15 cellular contexts compared by ENCODE assay signal in genomic region chr12:6211421-6211869, GRCh38. TPM values are rescaled to one million over a fixed set of nuclear protein-coding genes. Genes with fewer than 3 reads are reported as not detected.
DNase-seq lines count a peak whose midpoint lies in the region; ATAC-seq, FAIRE-seq and TF ChIP-seq lines count a peak whose summit lies in the region.
"Had no signal": no experiment of that assay in that cellular context is flagged by ENCODE, and none has a peak within 500 bp of the region (broad histone marks: within the 10 kb centered on the region; RNA-seq: fewer than 3 reads in every experiment).

No MANE protein-coding gene starts in this region.

- no peak overlapping the region for H4K8ac ChIP-seq in H1 (ENCODE audit: extremely low read depth, insufficient read depth, low read length)

- 94% methylated on average over 14 of the region's 14 CpGs; no CpG with 5 or more reads in 1 of the 2 experiments for WGBS in H1 (ENCODE audit: extremely low coverage in 1 of 2, insufficient coverage in 1 of 2, insufficient read length in 1 of 2, insufficient replicate concordance in 2 of 2, low coverage in 1 of 2, low lambda C conversion rate in 2 of 2, missing lambda C conversion rate in 1 of 2), 2 experiments

- peaks cover 0 to 3% of the 10 kb centered on the region in 2 experiments for H4K20me1 ChIP-seq in H1 (replicated peaks in 1 of 2; ENCODE audit: control insufficient read depth in 1 of 2, insufficient read depth in 2 of 2, low read length in 2 of 2)

- POLR2A ChIA-PET in H1 (lab: Charles Lee; ENCODE audit: partially characterized antibody) = interaction anchor here (1.1 to 12.4 kb wide), 8 partner anchors 8 to 68 kb away, joined by 3 to 203 read pairs (median 5); partner anchors contain the start of gene CD9
- POLR2A ChIA-PET in activated CD4-positive, alpha-beta T cell treated with anti-CD3 and anti-CD28 coated beads, Interleukin-2, amount 10 ng/mL, durations not matched to agents 7 days and 5 days (lab: Charles Lee) = no interaction called here

- no peak for TF ChIP-seq POLR2A in H1 (IDR thresholded peaks at IDR 0.05; ENCODE audit: control extremely low read depth in 1 of 2, low read depth in 2 of 2, low read length in 2 of 2)
- TF ChIP-seq POLR2A in uterus (IDR thresholded peaks at IDR 0.05) = no peak

- H3K4me1 ChIP-seq in H1 (replicated peaks in 1 of 4; ENCODE audit: control insufficient read depth in 3 of 4, insufficient read depth in 4 of 4, low read length in 3 of 4) (peaks cover 27 to 45% (median 39%) of the 10 kb centered on the region in 4 experiments), muscle layer of colon (ENCODE audit: insufficient read depth, low read length) (peaks cover 95% of the 10 kb centered on the region), uterus (peaks cover 26 to 38% of the 10 kb centered on the region in 2 donors)

- H3K9ac ChIP-seq in H1 (replicated peaks in 1 of 4; ENCODE audit: extremely low read depth in 1 of 4, low read depth in 3 of 4, low read length in 3 of 4) (peak overlapping the region in 1 of 4 experiments; percentile 23; a peak in 1 of 7 replicates), muscle layer of colon (ENCODE audit: low read length) (peak overlapping the region; percentile 26)

- H3K79me1 ChIP-seq in H1 (ENCODE audit: low read depth, low read length) = peaks cover 11% of the 10 kb centered on the region

- H3K23me2 ChIP-seq in H1 (ENCODE audit: low read depth, low read length) = peaks cover 3% of the 10 kb centered on the region; the same call in 1 of the 2 replicates

- H3K4me3 Mint-ChIP-seq in activated CD4-positive, alpha-beta T cell treated with anti-CD3 and anti-CD28 coated beads, Interleukin-2, amount 10 ng/mL, durations not matched to agents 7 days and 5 days = no peak overlapping the region
- H3K4me3 Mint-ChIP-seq: effector memory CD8-positive, alpha-beta T cell had no signal

- peak overlapping the region; percentile 5; the same call in 1 of the 2 replicates for H2BK15ac ChIP-seq in H1 (ENCODE audit: low read length)

- no peak for TF ChIP-seq EP300 in H1 (IDR thresholded peaks at IDR 0.05; ENCODE audit: borderline replicate concordance in 1 of 2, low read depth in 2 of 2, low read length in 2 of 2)

- DNase-seq in LHCN-M2 (ENCODE audit: low read depth) = peak; percentile 48
- no peak for DNase-seq in H1 (ENCODE audit: low read depth in 1 of 2, low spot score in 2 of 2)
- no peak for DNase-seq in uterus
- DNase-seq in NCI-H1417 treated with DMSO at 0.1 percent for 48 hours (lab: John Stamatoyannopoulos, UW) = no peak
- no peak for DNase-seq in activated CD4-positive, alpha-beta T cell treated with anti-CD3 and anti-CD28 coated beads, Interleukin-2, amount 10 ng/mL, durations not matched to agents 7 days and 5 days
- DNase-seq: activated CD4-positive, CD25-positive, alpha-beta regulatory T cell; activated effector memory CD4-positive, alpha-beta T cell treated with anti-CD3 and anti-CD28 coated beads, Interleukin-2, amount 50 U/mL, for 16 hours; effector memory CD8-positive, alpha-beta T cell; NCI-H2171 treated with DMSO at 0.1 percent for 48 hours; spleen; stimulated activated naive CD4-positive, alpha-beta T cell had no signal

- peaks cover 6% of the 10 kb centered on the region for H3K4me1 Mint-ChIP-seq in activated CD4-positive, alpha-beta T cell treated with anti-CD3 and anti-CD28 coated beads, Interleukin-2, amount 10 ng/mL, durations not matched to agents 7 days and 5 days

- H4K5ac ChIP-seq in H1 (ENCODE audit: insufficient read length, low read depth, low read length) = no peak overlapping the region

- H3K27me3 Mint-ChIP-seq in activated CD4-positive, alpha-beta T cell treated with anti-CD3 and anti-CD28 coated beads, Interleukin-2, amount 10 ng/mL, durations not matched to agents 7 days and 5 days = no peaks in the 10 kb centered on the region

- H3K27me3 ChIP-seq in H1 (replicated peaks in 1 of 4; ENCODE audit: control insufficient read depth in 3 of 4, extremely low read depth in 1 of 4, insufficient read depth in 3 of 4, low read length in 3 of 4) (no peaks in the 10 kb centered on the region), muscle layer of colon (ENCODE audit: control insufficient read depth in 1 of 2, insufficient read depth in 2 of 2, low read length in 2 of 2) (no peaks in the 10 kb centered on the region), uterus (no peaks in the 10 kb centered on the region)
- H3K27me3 ChIP-seq: spleen had no signal

- no peak overlapping the region for H3K14ac ChIP-seq in H1 (ENCODE audit: insufficient read length)

- H3K4me3 ChIP-seq in H1 (ENCODE audit: extremely low read depth in 1 of 4, insufficient read depth in 2 of 4, low read depth in 3 of 4, low read length in 4 of 4) (no peak overlapping the region), muscle layer of colon (ENCODE audit: low read depth in 1 of 2, low read length in 2 of 2) (peak overlapping the region in 1 of 2 donors; percentile 33), uterus (no peak overlapping the region)
- H3K4me3 ChIP-seq: lung, spleen had no signal

- H3K27ac Mint-ChIP-seq in activated CD4-positive, alpha-beta T cell treated with anti-CD3 and anti-CD28 coated beads, Interleukin-2, amount 10 ng/mL, durations not matched to agents 7 days and 5 days = no peak overlapping the region
- H3K27ac Mint-ChIP-seq: effector memory CD8-positive, alpha-beta T cell had no signal

- H2BK120ac ChIP-seq in H1 (replicated peaks; ENCODE audit: low read depth, low read length) = no peak overlapping the region

- no peaks in the 10 kb centered on the region for H3K36me3 ChIP-seq in H1 (ENCODE audit: control insufficient read depth in 2 of 4, insufficient read depth in 4 of 4, low read length in 3 of 4)
- H3K36me3 ChIP-seq in muscle layer of colon (ENCODE audit: insufficient read depth, low read length) = peaks cover 20% of the 10 kb centered on the region
- H3K36me3 ChIP-seq in uterus = no peaks in the 10 kb centered on the region

- no peak overlapping the region for H3K4me2 ChIP-seq in H1 (ENCODE audit: insufficient read depth in 1 of 2, low read depth in 2 of 2, low read length in 2 of 2)

- H3K56ac ChIP-seq in H1 (replicated peaks; ENCODE audit: insufficient read length, low read depth, low read length) = no peak overlapping the region

- peak overlapping the region; percentile 47; the same call in 1 of the 2 replicates for H2BK5ac ChIP-seq in H1 (ENCODE audit: low read depth, low read length)

- H2BK20ac ChIP-seq in H1 (ENCODE audit: low read length) = peak overlapping the region; percentile 87; the same call in 1 of the 2 replicates

- peak overlapping the region; percentile 63 for H3K4ac ChIP-seq in H1 (replicated peaks; ENCODE audit: insufficient read length, low read depth, low read length)

- no peak overlapping the region for H2AFZ ChIP-seq in H1 (ENCODE audit: low read length)

- H3K9me3 Mint-ChIP-seq in activated CD4-positive, alpha-beta T cell treated with anti-CD3 and anti-CD28 coated beads, Interleukin-2, amount 10 ng/mL, durations not matched to agents 7 days and 5 days = no peaks in the 10 kb centered on the region
- H3K9me3 Mint-ChIP-seq: effector memory CD8-positive, alpha-beta T cell had no signal

- H3K27ac ChIP-seq in H1 (ENCODE audit: low read depth, low read length) = no peak overlapping the region
- H3K27ac ChIP-seq in muscle layer of colon (ENCODE audit: low read depth, low read length) = peak overlapping the region; percentile 59
- peak overlapping the region; percentile 80 to 95 for H3K27ac ChIP-seq in uterus
- H3K27ac ChIP-seq: spleen had no signal

- no peak for FAIRE-seq in H1 (lab: Jason Lieb, UNC)

- H3K36me3 Mint-ChIP-seq in activated CD4-positive, alpha-beta T cell treated with anti-CD3 and anti-CD28 coated beads, Interleukin-2, amount 10 ng/mL, durations not matched to agents 7 days and 5 days (ENCODE audit: low read depth) = no peaks in the 10 kb centered on the region

- no peaks in the 10 kb centered on the region for H3K9me3 ChIP-seq in H1 (ENCODE audit: insufficient read depth in 2 of 2, low read depth in 1 of 2, low read length in 1 of 2)
- no peaks in the 10 kb centered on the region for H3K9me3 ChIP-seq in muscle layer of colon (ENCODE audit: low read length)
- H3K9me3 ChIP-seq in uterus = no peaks in the 10 kb centered on the region
- H3K9me3 ChIP-seq: spleen had no signal

- H4K91ac ChIP-seq in H1 (replicated peaks; ENCODE audit: insufficient read length, low read length) = peak overlapping the region; percentile 77

- no peak for ATAC-seq in HG02798 (IDR thresholded peaks at IDR 0.05; ENCODE audit: poor library complexity, unreplicated experiment)
- ATAC-seq: effector memory CD8-positive, alpha-beta T cell; Right ventricle myocardium inferior had no signal

- peaks cover 0 to 74% of the 10 kb centered on the region in 2 experiments; a peak in 3 of 4 replicates for H3K79me2 ChIP-seq in H1 (ENCODE audit: control insufficient read depth in 1 of 2, insufficient read depth in 2 of 2, low read length in 2 of 2)

- peak overlapping the region; percentile 84 for H2BK12ac ChIP-seq in H1 (ENCODE audit: low read depth, low read length)

- intact Hi-C loops in uterus (cut with DNase I; ENCODE audit: low total_unique reads) = no loop called here

- H3K23ac ChIP-seq in H1 (ENCODE audit: insufficient read length) = no peak overlapping the region

- no peak for TF ChIP-seq RAD21 in H1 (IDR thresholded peaks at IDR 0.05 in 1 of 2, conservative IDR thresholded peaks at IDR 0.05 in 1 of 2; ENCODE audit: low read depth in 2 of 2, low read length in 2 of 2)

- H2AK5ac ChIP-seq in H1 (ENCODE audit: low read depth, low read length) = peak overlapping the region; percentile 2; the same call in 1 of the 2 replicates

- peak overlapping the region; percentile 51; the same call in 1 of the 2 replicates for H3K18ac ChIP-seq in H1 (ENCODE audit: extremely low read depth, low read length)

- CTCF ChIA-PET in H1 (lab: Charles Lee; ENCODE audit: partially characterized antibody) = interaction anchor here (0.6 to 26.9 kb wide), 9 partner anchors 10 to 254 kb away, joined by 3 to 433 read pairs (median 4); partner anchors contain the start of gene CD9
- CTCF ChIA-PET in activated CD4-positive, alpha-beta T cell treated with anti-CD3 and anti-CD28 coated beads, Interleukin-2, amount 10 ng/mL, durations not matched to agents 7 days and 5 days (lab: Charles Lee) = interaction anchor here (0.9 to 1.6 kb wide), 3 partner anchors 9 to 18 kb away, joined by 3 to 7 read pairs (median 7); no protein-coding TSS in a partner anchor

- no peak for TF ChIP-seq CTCF in H1 (IDR thresholded peaks at IDR 0.05; ENCODE audit: control extremely low read depth in 1 of 3, insufficient read depth in 1 of 3, low read depth in 1 of 3, low read length in 3 of 3)
- no peak for TF ChIP-seq CTCF in uterus (IDR thresholded peaks at IDR 0.05)

RNA-seq across cellular contexts. Expression of gene CD9, which starts 11.2 kb away (rescaled TPM):
- total RNA-seq in LHCN-M2 (2014; rRNA removed) (38.3 and 42.4 TPM in 2 replicates), uterus (100 to 1,000 TPM; 161 to 275 (median 207) TPM)
- 45.9 TPM for polyA plus RNA-seq in LHCN-M2 (2012)
- total RNA-seq in H1 (2021; fragmentation: NEBNext Ultra II Directional; extraction: Animal tissue kit (Norgen Biotek cat#: 25700)) = 164 and 168 TPM in 2 replicates
- 173 and 319 TPM in 2 replicates for polyA plus RNA-seq in H1 (2011; rRNA removed)
- polyA plus RNA-seq in H1 (2011; cell fraction: cytosol; rRNA removed) = 270 TPM
- polyA plus RNA-seq in H1 (2011; cell fraction: nucleus; rRNA removed) = 124 TPM
- polyA plus RNA-seq in H1 (2012, experiment 1 of 2) = 202 to 227 TPM (median 219 TPM) in 4 replicates
- polyA plus RNA-seq in H1 (2012, experiment 2 of 2) = 250 TPM
- polyA plus RNA-seq in H1 (2013, experiment 1 of 2) = 461 TPM
- 438 TPM for polyA plus RNA-seq in H1 (2013, experiment 2 of 2)
- polyA minus RNA-seq in H1 (2011; rRNA and poly(A)+ RNA removed) = 187 and 223 TPM in 2 replicates
- polyA minus RNA-seq in H1 (2011; cell fraction: cytosol; rRNA and poly(A)+ RNA removed) = 121 TPM
- 81.6 TPM for polyA minus RNA-seq in H1 (2011; cell fraction: nucleus; rRNA and poly(A)+ RNA removed)
- 1 to 10 TPM; 5.4 to 5.7 TPM for total RNA-seq in activated CD4-positive, alpha-beta T cell treated with anti-CD3 and anti-CD28 coated beads, Interleukin-2, amount 10 ng/mL, durations not matched to agents 7 days and 5 days
